Comparison of ENCODE assay signal across 1 cellular context in the genomic region with DNA sequence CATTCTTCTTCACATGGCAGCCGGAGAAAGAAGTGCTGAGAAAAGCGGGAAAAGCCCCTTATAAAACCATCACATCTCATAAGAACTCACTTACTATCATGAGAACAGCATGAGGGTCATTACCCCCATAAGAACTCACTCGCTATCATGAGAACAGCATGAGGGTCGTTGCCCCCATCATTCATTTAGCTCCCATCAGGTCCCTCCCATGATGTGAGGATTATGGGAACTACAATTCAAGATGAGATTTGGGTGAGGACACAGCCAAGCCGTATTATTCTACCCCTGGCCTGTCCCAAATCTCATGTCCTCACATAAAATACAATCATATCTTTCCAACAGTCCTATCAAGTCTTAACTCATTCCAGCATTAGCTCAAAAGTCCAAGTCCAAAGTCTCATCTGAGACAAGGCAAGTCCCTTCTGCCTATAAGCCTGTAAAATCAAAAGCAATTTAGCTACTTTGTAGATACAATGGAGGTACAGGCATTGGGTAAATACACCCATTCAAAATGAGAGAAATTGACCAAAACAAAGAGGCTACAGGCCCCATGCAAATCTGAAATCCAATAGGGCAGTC.
TF ChIP-seq lines count a peak whose summit lies in the region.

No MANE protein-coding gene starts in this region.

TF ChIP-seq in liver, 16 proteins besides CTCF, POLR2A, EP300 and RAD21 (continued from another document):
- TF ChIP-seq REST (IDR thresholded peaks at IDR 0.05): no peak
- no peak for TF ChIP-seq TAF1 (conservative IDR thresholded peaks at IDR 0.05)
- TF ChIP-seq RXRA (IDR thresholded peaks at IDR 0.05): peak in 1 of 2 donors; percentile 7
- TF ChIP-seq, protein P1, sequence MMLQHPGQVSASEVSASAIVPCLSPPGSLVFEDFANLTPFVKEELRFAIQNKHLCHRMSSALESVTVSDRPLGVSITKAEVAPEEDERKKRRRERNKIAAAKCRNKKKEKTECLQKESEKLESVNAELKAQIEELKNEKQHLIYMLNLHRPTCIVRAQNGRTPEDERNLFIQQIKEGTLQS (IDR thresholded peaks at IDR 0.05): no peak
- TF ChIP-seq MAX (IDR thresholded peaks at IDR 0.05): no peak
- TF ChIP-seq SP1 (IDR thresholded peaks at IDR 0.05): peak; percentile 67
- no peak for TF ChIP-seq YY1 (IDR thresholded peaks at IDR 0.05)
TF ChIP-seq in liver: peak in this region for 4.
